Comparison of ENCODE assay signal across 15 cellular contexts in genomic region chr4:3824521-3825270, GRCh38. TPM values are rescaled to one million over a fixed set of nuclear protein-coding genes. Genes with fewer than 3 reads are reported as not detected.
DNase-seq lines count a peak whose midpoint lies in the region; ATAC-seq, FAIRE-seq and TF ChIP-seq lines count a peak whose summit lies in the region.
"Had no signal": no experiment of that assay in that cellular context is flagged by ENCODE, and none has a peak within 500 bp of the region (broad histone marks: within the 10 kb centered on the region; RNA-seq: fewer than 3 reads in every experiment).

No MANE protein-coding gene starts in this region.

- H3K4me3 Mint-ChIP-seq in WTC11 (no peak overlapping the region), osteocyte (ENCODE audit: unreplicated experiment) (no peak overlapping the region)
- H3K4me3 Mint-ChIP-seq: CD4-positive, alpha-beta T cell had no signal

- DNase-seq in left cardiac atrium (peak; percentile 6), heart right ventricle (no peak), WTC11 (ENCODE audit: low spot score) (no peak), kidney (peak; percentile 56), neuronal stem cell (ENCODE audit: low spot score) (no peak), cortex of kidney (lab: John Stamatoyannopoulos, UW) (no peak), osteocyte (ENCODE audit: extremely low spot score, unreplicated experiment) (no peak)
- DNase-seq: ACHN; C1 segment of cervical spinal cord; CD4-positive, alpha-beta T cell; DMS79; GOT3 had no signal

- no peak overlapping the region for H3K4me2 ChIP-seq in neuronal stem cell (ENCODE audit: insufficient read depth, low read length, poor library complexity, severe bottlenecking)

- peak overlapping the region; percentile 77 for H4K8ac ChIP-seq in neuronal stem cell (ENCODE audit: low read depth, low read length)

- WGBS in heart right ventricle, 2 donors: 90% methylated on average over 19 of the region's 19 CpGs
- WGBS in neuronal stem cell (ENCODE audit: extremely low coverage in 2 of 2, insufficient read length in 2 of 2, insufficient replicate concordance in 1 of 2), 2 donors: no CpG with 5 or more reads among the region's 19 CpGs

- H4K91ac ChIP-seq in neuronal stem cell (ENCODE audit: low read depth, low read length, poor library complexity): no peak overlapping the region

- H2BK15ac ChIP-seq in neuronal stem cell (ENCODE audit: low read length): peak overlapping the region; percentile 62

- peak overlapping the region; percentile 77 for H3K18ac ChIP-seq in neuronal stem cell (ENCODE audit: low read length)

- H2BK5ac ChIP-seq in neuronal stem cell (ENCODE audit: low read length): no peak overlapping the region

- POLR2A ChIA-PET in WTC11 (lab: Charles Lee): no interaction called here

- peaks cover 0 to 21% (median 8%) of the 10 kb centered on the region in 9 donors for H3K4me1 ChIP-seq in heart right ventricle
- H3K4me1 ChIP-seq in kidney (ENCODE audit: control insufficient read depth in 1 of 2, insufficient read depth in 1 of 2, low read depth in 1 of 2, low read length in 2 of 2): peaks cover 10 to 19% of the 10 kb centered on the region in 2 donors
- H3K4me1 ChIP-seq in neuronal stem cell (ENCODE audit: control insufficient read depth in 2 of 2, insufficient read depth in 1 of 2, low read depth in 1 of 2, low read length in 2 of 2): peaks cover 0 to 27% of the 10 kb centered on the region in 2 donors
- H3K4me1 ChIP-seq: HAP-1 had no signal

- H2AFZ ChIP-seq in neuronal stem cell (ENCODE audit: low read length): no peak overlapping the region

- H3K36me3 Mint-ChIP-seq in WTC11 (no peaks in the 10 kb centered on the region), osteocyte (ENCODE audit: unreplicated experiment) (no peaks in the 10 kb centered on the region)

- H3K27ac Mint-ChIP-seq in WTC11 (0 out of 2 replicates have a peak overlapping the region, but pooled peaks have one; percentile 8), osteocyte (ENCODE audit: unreplicated experiment) (no peak overlapping the region)
- H3K27ac Mint-ChIP-seq: CD4-positive, alpha-beta T cell had no signal

- peak overlapping the region; percentile 85 for H2AK5ac ChIP-seq in neuronal stem cell (ENCODE audit: low read depth, low read length)

- H3K9ac ChIP-seq in kidney (ENCODE audit: low read length in 2 of 2): no peak overlapping the region
- peak overlapping the region; percentile 56 for H3K9ac ChIP-seq in neuronal stem cell (ENCODE audit: low read depth, low read length, poor library complexity)

- peaks cover 19% of the 10 kb centered on the region for H3K4me1 Mint-ChIP-seq in WTC11
- peaks cover 10% of the 10 kb centered on the region for H3K4me1 Mint-ChIP-seq in osteocyte (ENCODE audit: unreplicated experiment)

- no peaks in the 10 kb centered on the region for H3K9me3 ChIP-seq in heart right ventricle
- H3K9me3 ChIP-seq in kidney (ENCODE audit: control insufficient read depth in 1 of 2, low read length in 2 of 2): no peaks in the 10 kb centered on the region
- H3K9me3 ChIP-seq in neuronal stem cell (replicated peaks in 1 of 2; ENCODE audit: control insufficient read depth in 2 of 2, insufficient read depth in 1 of 2, low read depth in 1 of 2, low read length in 2 of 2): peaks cover 0 to 2% of the 10 kb centered on the region in 2 donors
- H3K9me3 ChIP-seq: HAP-1 had no signal

- peak overlapping the region; percentile 93 for H2BK120ac ChIP-seq in neuronal stem cell (ENCODE audit: low read depth, low read length)

- peak overlapping the region; percentile 92 for H2BK12ac ChIP-seq in neuronal stem cell (ENCODE audit: low read length)

- H3K27ac ChIP-seq in heart right ventricle (no peak overlapping the region), kidney (ENCODE audit: low read depth in 2 of 2, low read length in 2 of 2) (no peak overlapping the region), neuronal stem cell (replicated peaks; ENCODE audit: low read length) (no peak overlapping the region)

- H3K27me3 ChIP-seq in heart right ventricle (peaks cover 0 to 35% (median 11%) of the 10 kb centered on the region in 7 donors), neuronal stem cell (ENCODE audit: control insufficient read depth in 3 of 3, insufficient read depth in 3 of 3, low read depth in 1 of 3, low read length in 3 of 3) (peaks cover 0 to 26% (median 8%) of the 10 kb centered on the region in 3 experiments)

- CTCF ChIA-PET in WTC11 (lab: Charles Lee): interaction anchor here (1.3 kb wide), 1 partner anchor 56 kb away, joined by 4 read pairs; no protein-coding TSS in a partner anchor

- no peak for FAIRE-seq in kidney (lab: Jason Lieb, UNC)
- FAIRE-seq: GM12878 had no signal

- H3K27me3 Mint-ChIP-seq in WTC11 (ENCODE audit: low read depth) (no peaks in the 10 kb centered on the region; the same call in 1 of the 2 replicates), osteocyte (ENCODE audit: unreplicated experiment) (peaks cover 5% of the 10 kb centered on the region)

- intact Hi-C loops in left cardiac atrium (cut with DNase I) (no loop called here), heart right ventricle (cut with DNase I) (no loop called here), kidney (cut with DNase I) (no loop called here)

- H3K36me3 ChIP-seq in heart right ventricle (no peaks in the 10 kb centered on the region), kidney (ENCODE audit: control insufficient read depth in 1 of 2, insufficient read depth in 2 of 2, low read length in 2 of 2) (no peaks in the 10 kb centered on the region), neuronal stem cell (replicated peaks in 1 of 2; ENCODE audit: control insufficient read depth in 2 of 2, insufficient read depth in 2 of 2, low read length in 2 of 2) (no peaks in the 10 kb centered on the region)
- H3K36me3 ChIP-seq: HAP-1 had no signal

- H3K79me1 ChIP-seq in neuronal stem cell (ENCODE audit: low read depth, low read length): no peaks in the 10 kb centered on the region

- H3K9me3 Mint-ChIP-seq in WTC11 (no peaks in the 10 kb centered on the region), osteocyte (ENCODE audit: unreplicated experiment) (no peaks in the 10 kb centered on the region)
- H3K9me3 Mint-ChIP-seq: CD4-positive, alpha-beta T cell had no signal

- TF ChIP-seq CTCF in heart right ventricle (IDR thresholded peaks at IDR 0.05): no peak
- TF ChIP-seq CTCF in WTC11 (IDR thresholded peaks at IDR 0.05): no peak
- no peak for TF ChIP-seq CTCF in kidney (IDR thresholded peaks at IDR 0.05; ENCODE audit: borderline replicate concordance, extremely low read depth, insufficient read depth)
- no peak for TF ChIP-seq CTCF in osteocyte (IDR thresholded peaks at IDR 0.05)

- H3K14ac ChIP-seq in neuronal stem cell (ENCODE audit: low read length): peak overlapping the region; percentile 49

- H3K4me3 ChIP-seq in heart right ventricle (no peak overlapping the region), kidney (ENCODE audit: low read length in 2 of 2) (no peak overlapping the region), neuronal stem cell (ENCODE audit: low read length in 2 of 2) (no peak overlapping the region)
- H3K4me3 ChIP-seq: GM12878, HAP-1 had no signal

- peak overlapping the region; percentile 49 for H3K23ac ChIP-seq in neuronal stem cell (ENCODE audit: low read depth, low read length, poor library complexity)

- H3K4ac ChIP-seq in neuronal stem cell (ENCODE audit: low read length): no peak overlapping the region

- ATAC-seq in left cardiac atrium (no peak), heart right ventricle (no peak), WTC11 (no peak), GM21723 (IDR thresholded peaks at IDR 0.05; ENCODE audit: unreplicated experiment) (no peak)
- ATAC-seq: GM12878 had no signal

TF ChIP-seq in WTC11, 78 proteins besides CTCF, POLR2A, EP300 and RAD21:
- no peak for TF ChIP-seq JAZF1 (CRISPR knock-in tag; IDR thresholded peaks at IDR 0.05)
- TF ChIP-seq, protein P1, sequence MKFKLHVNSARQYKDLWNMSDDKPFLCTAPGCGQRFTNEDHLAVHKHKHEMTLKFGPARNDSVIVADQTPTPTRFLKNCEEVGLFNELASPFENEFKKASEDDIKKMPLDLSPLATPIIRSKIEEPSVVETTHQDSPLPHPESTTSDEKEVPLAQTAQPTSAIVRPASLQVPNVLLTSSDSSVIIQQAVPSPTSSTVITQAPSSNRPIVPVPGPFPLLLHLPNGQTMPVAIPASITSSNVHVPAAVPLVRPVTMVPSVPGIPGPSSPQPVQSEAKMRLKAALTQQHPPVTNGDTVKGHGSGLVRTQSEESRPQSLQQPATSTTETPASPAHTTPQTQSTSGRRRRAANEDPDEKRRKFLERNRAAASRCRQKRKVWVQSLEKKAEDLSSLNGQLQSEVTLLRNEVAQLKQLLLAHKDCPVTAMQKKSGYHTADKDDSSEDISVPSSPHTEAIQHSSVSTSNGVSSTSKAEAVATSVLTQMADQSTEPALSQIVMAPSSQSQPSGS (CRISPR knock-in tag; IDR thresholded peaks at IDR 0.05; ENCODE audit: borderline replicate concordance, low read depth): no peak
- TF ChIP-seq, protein P2, sequence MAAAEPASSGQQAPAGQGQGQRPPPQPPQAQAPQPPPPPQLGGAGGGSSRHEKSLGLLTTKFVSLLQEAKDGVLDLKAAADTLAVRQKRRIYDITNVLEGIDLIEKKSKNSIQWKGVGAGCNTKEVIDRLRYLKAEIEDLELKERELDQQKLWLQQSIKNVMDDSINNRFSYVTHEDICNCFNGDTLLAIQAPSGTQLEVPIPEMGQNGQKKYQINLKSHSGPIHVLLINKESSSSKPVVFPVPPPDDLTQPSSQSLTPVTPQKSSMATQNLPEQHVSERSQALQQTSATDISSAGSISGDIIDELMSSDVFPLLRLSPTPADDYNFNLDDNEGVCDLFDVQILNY (CRISPR knock-in tag; IDR thresholded peaks at IDR 0.05): no peak
- no peak for TF ChIP-seq NR2C2 (CRISPR knock-in tag; IDR thresholded peaks at IDR 0.05)
- TF ChIP-seq GRHL2 (CRISPR knock-in tag; IDR thresholded peaks at IDR 0.05; ENCODE audit: insufficient replicate concordance, severe bottlenecking): no peak

RNA-seq across cellular contexts. Expression of gene ADRA2C, which starts 58.5 kb away (rescaled TPM):
- total RNA-seq in left cardiac atrium (1 to 10 TPM; 6.8 TPM), heart right ventricle (1 to 10 TPM; 2.8 to 8.8 (median 5.1) TPM), WTC11 (2021) (19.8 to 21.8 TPM (median 20.7 TPM) in 3 replicates), kidney (36.2 TPM), osteocyte (0.26 and 0.32 TPM in 2 replicates)
- polyA plus RNA-seq in heart right ventricle (1 to 10 TPM; 5.9 to 7.3 TPM), kidney (ENCODE audit: insufficient read depth, low read depth, low replicate concordance) (21.9 TPM)
- 7.7 TPM for polyA plus RNA-seq in neuronal stem cell (2013, experiment 1 of 2)
- polyA plus RNA-seq in neuronal stem cell (2013, experiment 2 of 2): 7.2 TPM
- total RNA-seq: CD4-positive, alpha-beta T cell had no signal
- polyA plus RNA-seq: GM12878 had no signal

Comparison
In these comparisons a context has a peak if more than half of its experiments do, and no peak if none do; other contexts are left out.
1. DNase-seq: peak in left cardiac atrium (single experiment) and kidney (single experiment); none in heart right ventricle (0 of 2), WTC11 (single experiment), neuronal stem cell (single experiment), cortex of kidney (single experiment) and osteocyte (single experiment).